In genomic region chr15:98000249-98001203, GRCh38 we compare ENCODE assay signal across 16 cellular contexts. TPM values are rescaled to one million over a fixed set of nuclear protein-coding genes. Genes with fewer than 3 reads are reported as not detected.
DNase-seq lines count a peak whose midpoint lies in the region; ATAC-seq, FAIRE-seq and TF ChIP-seq lines count a peak whose summit lies in the region.
"Had no signal": no experiment of that assay in that cellular context is flagged by ENCODE, and none has a peak within 500 bp of the region (broad histone marks: within the 10 kb centered on the region; RNA-seq: fewer than 3 reads in every experiment).

No MANE protein-coding gene starts in this region.

- TF ChIP-seq POLR2A in H1 (IDR thresholded peaks at IDR 0.05; ENCODE audit: control extremely low read depth in 1 of 2, low read depth in 2 of 2, low read length in 2 of 2) = no peak

- H4K5ac ChIP-seq in H1 (ENCODE audit: insufficient read length, low read depth, low read length) = no peak overlapping the region

- TF ChIP-seq RAD21 in H1 (IDR thresholded peaks at IDR 0.05 in 1 of 2, conservative IDR thresholded peaks at IDR 0.05 in 1 of 2; ENCODE audit: low read depth in 2 of 2, low read length in 2 of 2) = no peak

- H3K14ac ChIP-seq in H1 (ENCODE audit: insufficient read length) = no peak overlapping the region

- WGBS in H1 (ENCODE audit: extremely low coverage in 1 of 2, insufficient coverage in 1 of 2, insufficient read length in 1 of 2, insufficient replicate concordance in 2 of 2, low coverage in 1 of 2, low lambda C conversion rate in 2 of 2, missing lambda C conversion rate in 1 of 2), 2 experiments = 78 to 100% methylated on average over 3 to 11 of the region's 11 CpGs

- no peak overlapping the region for H2BK20ac ChIP-seq in H1 (ENCODE audit: low read length)

- no peak overlapping the region; the same call in 1 of the 2 replicates for H2BK15ac ChIP-seq in H1 (ENCODE audit: low read length)

- peaks cover 0 to 18% of the 10 kb centered on the region in 2 experiments for H4K20me1 ChIP-seq in H1 (replicated peaks in 1 of 2; ENCODE audit: control insufficient read depth in 1 of 2, insufficient read depth in 2 of 2, low read length in 2 of 2)

- H2AFZ ChIP-seq in H1 (ENCODE audit: low read length) = no peak overlapping the region

- no peak overlapping the region for H3K18ac ChIP-seq in H1 (ENCODE audit: extremely low read depth, low read length)

- H4K91ac ChIP-seq in H1 (replicated peaks; ENCODE audit: insufficient read length, low read length) = peak overlapping the region; percentile 26

- H3K9me3 Mint-ChIP-seq in HFFc6 (no peaks in the 10 kb centered on the region), progenitor cell of endocrine pancreas (ENCODE audit: low read depth) (no peaks in the 10 kb centered on the region)
- H3K9me3 Mint-ChIP-seq: activated naive CD4-positive, alpha-beta T cell treated with anti-CD3 and anti-CD28 coated beads for 36 hours had no signal

- H3K27ac ChIP-seq in H1 (ENCODE audit: low read depth, low read length) = no peak overlapping the region
- peak overlapping the region; percentile 22 for H3K27ac ChIP-seq in muscle layer of colon (ENCODE audit: low read depth, low read length)
- H3K27ac ChIP-seq: cardiac muscle cell, VCaP had no signal

- H3K4me2 ChIP-seq in H1 (ENCODE audit: insufficient read depth in 1 of 2, low read depth in 2 of 2, low read length in 2 of 2) = no peak overlapping the region
- H3K4me2 ChIP-seq: SK-N-SH had no signal

- H4K8ac ChIP-seq in H1 (ENCODE audit: extremely low read depth, insufficient read depth, low read length) = no peak overlapping the region

- H3K4me1 Mint-ChIP-seq in HFFc6 (ENCODE audit: low read depth) = peaks cover 22% of the 10 kb centered on the region
- no peaks in the 10 kb centered on the region for H3K4me1 Mint-ChIP-seq in progenitor cell of endocrine pancreas (ENCODE audit: low read depth)

- CTCF ChIA-PET in H1 (lab: Charles Lee; ENCODE audit: partially characterized antibody) = no interaction called here

- TF ChIP-seq CTCF in HFFc6 (IDR thresholded peaks at IDR 0.05) = no peak
- no peak for TF ChIP-seq CTCF in H1 (IDR thresholded peaks at IDR 0.05; ENCODE audit: control extremely low read depth in 1 of 3, insufficient read depth in 1 of 3, low read depth in 1 of 3, low read length in 3 of 3)
- TF ChIP-seq CTCF in progenitor cell of endocrine pancreas (IDR thresholded peaks at IDR 0.05; ENCODE audit: unreplicated experiment) = no peak

- in situ Hi-C loops in ACHN (cut with HindIII; ENCODE audit: low pct_ligation_motif_present, low pct_unique_long_range_greater_than_20kb, low sequenced_read_pairs) = no loop called here

- no peak overlapping the region for H2BK12ac ChIP-seq in H1 (ENCODE audit: low read depth, low read length)

- H3K79me2 ChIP-seq in H1 (ENCODE audit: control insufficient read depth in 1 of 2, insufficient read depth in 2 of 2, low read length in 2 of 2) = peaks cover 0 to 9% of the 10 kb centered on the region in 2 experiments; a peak in 2 of 4 replicates

- no peak overlapping the region for H3K4me3 ChIP-seq in H1 (ENCODE audit: extremely low read depth in 1 of 4, insufficient read depth in 2 of 4, low read depth in 3 of 4, low read length in 4 of 4)
- no peak overlapping the region for H3K4me3 ChIP-seq in muscle layer of colon (ENCODE audit: low read depth in 1 of 2, low read length in 2 of 2)
- H3K4me3 ChIP-seq: cardiac muscle cell had no signal

- H2BK120ac ChIP-seq in H1 (replicated peaks; ENCODE audit: low read depth, low read length) = no peak overlapping the region

- POLR2A ChIA-PET in H1 (lab: Charles Lee; ENCODE audit: partially characterized antibody) = no interaction called here

- no peaks in the 10 kb centered on the region; the same call in 1 of the 2 replicates for H3K79me1 ChIP-seq in H1 (ENCODE audit: low read depth, low read length)

- no peak overlapping the region for H3K4ac ChIP-seq in H1 (replicated peaks; ENCODE audit: insufficient read length, low read depth, low read length)

- no peak for FAIRE-seq in H1 (lab: Jason Lieb, UNC)

- H3K27me3 Mint-ChIP-seq in HFFc6 (ENCODE audit: insufficient read depth) = no peaks in the 10 kb centered on the region
- peaks cover 5% of the 10 kb centered on the region for H3K27me3 Mint-ChIP-seq in progenitor cell of endocrine pancreas

- H3K9ac ChIP-seq in H1 (replicated peaks in 1 of 4; ENCODE audit: extremely low read depth in 1 of 4, low read depth in 3 of 4, low read length in 3 of 4) = no peak overlapping the region
- H3K9ac ChIP-seq in muscle layer of colon (ENCODE audit: low read length) = no peak overlapping the region
- H3K9ac ChIP-seq: SK-N-SH had no signal

- peaks cover 20% of the 10 kb centered on the region; the same call in 1 of the 2 replicates for H3K23me2 ChIP-seq in H1 (ENCODE audit: low read depth, low read length)

- H3K4me3 Mint-ChIP-seq in HFFc6 (no peak overlapping the region), progenitor cell of endocrine pancreas (ENCODE audit: low read depth) (no peak overlapping the region)
- H3K4me3 Mint-ChIP-seq: activated naive CD4-positive, alpha-beta T cell treated with anti-CD3 and anti-CD28 coated beads for 36 hours had no signal

- H3K23ac ChIP-seq in H1 (ENCODE audit: insufficient read length) = no peak overlapping the region

- H3K56ac ChIP-seq in H1 (replicated peaks; ENCODE audit: insufficient read length, low read depth, low read length) = peak overlapping the region; percentile 98

- peak overlapping the region; percentile 45 for H2AK5ac ChIP-seq in H1 (ENCODE audit: low read depth, low read length)

- H3K36me3 ChIP-seq in H1 (ENCODE audit: control insufficient read depth in 2 of 4, insufficient read depth in 4 of 4, low read length in 3 of 4) = no peaks in the 10 kb centered on the region; a peak in 1 of 8 replicates
- H3K36me3 ChIP-seq in muscle layer of colon (ENCODE audit: insufficient read depth, low read length) = no peaks in the 10 kb centered on the region
- H3K36me3 ChIP-seq: cardiac muscle cell had no signal

- DNase-seq in ACHN (peak; percentile 72), HFFc6 (peak; percentile 50), H1 (ENCODE audit: low read depth in 1 of 2, low spot score in 2 of 2) (no peak), progenitor cell of endocrine pancreas (ENCODE audit: low spot score, unreplicated experiment) (no peak), NCI-H526 (lab: John Stamatoyannopoulos, UW) (no peak)
- no peak for DNase-seq in activated CD4-positive, alpha-beta T cell treated with anti-CD3 and anti-CD28 coated beads for 48 hours
- DNase-seq: activated naive CD4-positive, alpha-beta T cell treated with anti-CD3 and anti-CD28 coated beads for 36 hours; NCI-H1048; occipital lobe; SK-N-SH; substantia nigra had no signal

- no peaks in the 10 kb centered on the region for H3K36me3 Mint-ChIP-seq in HFFc6 (ENCODE audit: low read depth)
- H3K36me3 Mint-ChIP-seq in progenitor cell of endocrine pancreas (ENCODE audit: insufficient read depth) = no peaks in the 10 kb centered on the region

- H3K9me3 ChIP-seq in H1 (ENCODE audit: insufficient read depth in 2 of 2, low read depth in 1 of 2, low read length in 1 of 2) = peaks cover 0 to 10% of the 10 kb centered on the region in 2 experiments; a peak in 2 of 4 replicates
- H3K9me3 ChIP-seq in muscle layer of colon (ENCODE audit: low read length) = no peaks in the 10 kb centered on the region
- H3K9me3 ChIP-seq: Caco-2, SK-N-SH had no signal

- TF ChIP-seq EP300 in H1 (IDR thresholded peaks at IDR 0.05; ENCODE audit: borderline replicate concordance in 1 of 2, low read depth in 2 of 2, low read length in 2 of 2) = no peak

- H2BK5ac ChIP-seq in H1 (ENCODE audit: low read depth, low read length) = no peak overlapping the region

- H3K27me3 ChIP-seq in H1 (replicated peaks in 1 of 4; ENCODE audit: control insufficient read depth in 3 of 4, extremely low read depth in 1 of 4, insufficient read depth in 3 of 4, low read length in 3 of 4) (no peaks in the 10 kb centered on the region; a peak in 1 of 7 replicates), muscle layer of colon (ENCODE audit: control insufficient read depth in 1 of 2, insufficient read depth in 2 of 2, low read length in 2 of 2) (no peaks in the 10 kb centered on the region)
- H3K27me3 ChIP-seq: cardiac muscle cell had no signal

- H3K27ac Mint-ChIP-seq in HFFc6 = no peak overlapping the region
- H3K27ac Mint-ChIP-seq in progenitor cell of endocrine pancreas = no peak overlapping the region
- H3K27ac Mint-ChIP-seq: activated naive CD4-positive, alpha-beta T cell treated with anti-CD3 and anti-CD28 coated beads for 36 hours had no signal

- H3K4me1 ChIP-seq in H1 (replicated peaks in 1 of 4; ENCODE audit: control insufficient read depth in 3 of 4, insufficient read depth in 4 of 4, low read length in 3 of 4) = peaks cover 0 to 4% (median 3%) of the 10 kb centered on the region in 4 experiments; a peak in 3 of 7 replicates
- peaks cover 55% of the 10 kb centered on the region for H3K4me1 ChIP-seq in muscle layer of colon (ENCODE audit: insufficient read depth, low read length)

- ATAC-seq in GM19395 (IDR thresholded peaks at IDR 0.05; ENCODE audit: unreplicated experiment) = no peak

TF ChIP-seq in H1, 55 proteins besides CTCF, POLR2A, EP300 and RAD21 (continues in another document):
- TF ChIP-seq TCF12 (IDR thresholded peaks at IDR 0.05; ENCODE audit: low read depth, low read length) (no peak), CBX8 (IDR thresholded peaks at IDR 0.05; ENCODE audit: borderline replicate concordance, low read depth, low read length) (no peak), ATF3 (IDR thresholded peaks at IDR 0.05; ENCODE audit: insufficient read depth, low read depth, low read length) (no peak), NRF1 (IDR thresholded peaks at IDR 0.05; ENCODE audit: low read depth, low read length) (no peak), YY1 (IDR thresholded peaks at IDR 0.05; ENCODE audit: low read depth, low read length) (no peak), SUZ12 (IDR thresholded peaks at IDR 0.05; ENCODE audit: low read length) (no peak), GABPA (IDR thresholded peaks at IDR 0.05; ENCODE audit: borderline replicate concordance, insufficient read depth, low read length) (no peak)

RNA-seq across cellular contexts. Expression of gene ARRDC4, which starts 40.0 kb away (rescaled TPM):
- total RNA-seq in HFFc6 (2021; fragmentation: NEBNext Ultra II Directional; extraction: Animal tissue kit (Norgen Biotek cat#: 25700)) = 10 to 100 TPM; 20.2 to 60.1 (median 23.8) TPM
- total RNA-seq in H1 (2021; fragmentation: NEBNext Ultra II Directional; extraction: Animal tissue kit (Norgen Biotek cat#: 25700)) = 3.7 and 3.8 TPM in 2 replicates
- polyA plus RNA-seq in H1 (2011; rRNA removed) = 3.5 TPM in 2 replicates
- 5.8 TPM for polyA plus RNA-seq in H1 (2011; cell fraction: cytosol; rRNA removed)
- polyA plus RNA-seq in H1 (2011; cell fraction: nucleus; rRNA removed) = 3.7 TPM
- polyA plus RNA-seq in H1 (2012, experiment 1 of 2) = 2.4 to 3.8 TPM (median 3.4 TPM) in 4 replicates
- polyA plus RNA-seq in H1 (2012, experiment 2 of 2) = 0.34 TPM
- polyA plus RNA-seq in H1 (2013, experiment 1 of 2) = 2.2 TPM
- 2.2 TPM for polyA plus RNA-seq in H1 (2013, experiment 2 of 2)
- 4.4 and 5.6 TPM in 2 replicates for polyA minus RNA-seq in H1 (2011; rRNA and poly(A)+ RNA removed)
- polyA minus RNA-seq in H1 (2011; cell fraction: cytosol; rRNA and poly(A)+ RNA removed) = 3.7 TPM
- 3.9 TPM for polyA minus RNA-seq in H1 (2011; cell fraction: nucleus; rRNA and poly(A)+ RNA removed)
- total RNA-seq in progenitor cell of endocrine pancreas = 11.9 and 12.1 TPM in 2 replicates

Comparison
In these comparisons a context has a peak if more than half of its experiments do, and no peak if none do; other contexts are left out.
1. DNase-seq: peak in ACHN (single experiment) and HFFc6 (single experiment); none in H1 (0 of 2), activated CD4-positive, alpha-beta T cell treated with anti-CD3 and anti-CD28 coated beads for 48 hours (single experiment), progenitor cell of endocrine pancreas (single experiment) and NCI-H526 (0 of 2).